In the genomic region with DNA sequence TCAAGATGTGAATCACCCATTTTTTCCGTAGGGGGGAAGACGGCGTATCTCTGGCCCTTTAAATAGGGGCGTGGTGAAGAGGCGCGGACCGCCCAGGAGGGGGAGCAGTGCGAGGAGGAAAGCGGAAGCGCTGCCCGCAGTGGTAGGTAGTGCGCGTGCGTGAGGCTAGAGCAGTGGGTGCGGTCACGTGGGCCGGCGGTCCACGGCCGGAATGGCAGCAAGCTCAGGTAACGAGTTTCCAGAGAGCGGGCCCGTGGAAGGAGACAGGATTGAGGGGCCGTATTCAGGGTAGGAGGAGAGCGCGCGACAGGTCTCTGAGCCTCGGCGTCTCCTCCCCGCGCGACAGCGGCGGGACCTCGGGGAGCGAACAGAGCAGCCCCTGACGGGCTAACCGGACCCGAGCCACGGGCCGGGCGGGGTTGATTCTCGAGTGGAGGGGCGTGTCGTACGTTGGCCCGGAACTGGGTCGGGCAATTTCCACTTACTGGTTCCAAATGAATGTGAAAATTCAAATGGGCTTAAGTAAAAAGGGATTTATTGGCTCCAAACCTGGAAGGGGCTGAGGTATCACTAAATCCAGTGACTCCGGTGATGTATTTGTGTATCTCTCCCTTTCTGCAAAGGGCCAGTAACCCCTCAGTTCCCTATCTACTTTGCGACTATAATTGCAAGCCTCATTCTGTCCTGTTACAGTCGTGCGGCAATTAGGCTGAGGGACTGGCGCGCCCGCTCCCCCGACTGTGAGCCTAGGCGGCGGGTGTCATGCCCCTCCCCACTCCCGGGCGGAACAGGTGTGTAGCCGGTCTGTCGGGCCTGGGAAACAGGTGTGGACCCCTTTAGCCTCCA, we compare ENCODE assay signal across 8 cellular contexts. TPM values are rescaled to one million over a fixed set of nuclear protein-coding genes. Genes with fewer than 3 reads are reported as not detected.
DNase-seq lines count a peak whose midpoint lies in the region; TF ChIP-seq lines count a peak whose summit lies in the region.

A gene with protein sequence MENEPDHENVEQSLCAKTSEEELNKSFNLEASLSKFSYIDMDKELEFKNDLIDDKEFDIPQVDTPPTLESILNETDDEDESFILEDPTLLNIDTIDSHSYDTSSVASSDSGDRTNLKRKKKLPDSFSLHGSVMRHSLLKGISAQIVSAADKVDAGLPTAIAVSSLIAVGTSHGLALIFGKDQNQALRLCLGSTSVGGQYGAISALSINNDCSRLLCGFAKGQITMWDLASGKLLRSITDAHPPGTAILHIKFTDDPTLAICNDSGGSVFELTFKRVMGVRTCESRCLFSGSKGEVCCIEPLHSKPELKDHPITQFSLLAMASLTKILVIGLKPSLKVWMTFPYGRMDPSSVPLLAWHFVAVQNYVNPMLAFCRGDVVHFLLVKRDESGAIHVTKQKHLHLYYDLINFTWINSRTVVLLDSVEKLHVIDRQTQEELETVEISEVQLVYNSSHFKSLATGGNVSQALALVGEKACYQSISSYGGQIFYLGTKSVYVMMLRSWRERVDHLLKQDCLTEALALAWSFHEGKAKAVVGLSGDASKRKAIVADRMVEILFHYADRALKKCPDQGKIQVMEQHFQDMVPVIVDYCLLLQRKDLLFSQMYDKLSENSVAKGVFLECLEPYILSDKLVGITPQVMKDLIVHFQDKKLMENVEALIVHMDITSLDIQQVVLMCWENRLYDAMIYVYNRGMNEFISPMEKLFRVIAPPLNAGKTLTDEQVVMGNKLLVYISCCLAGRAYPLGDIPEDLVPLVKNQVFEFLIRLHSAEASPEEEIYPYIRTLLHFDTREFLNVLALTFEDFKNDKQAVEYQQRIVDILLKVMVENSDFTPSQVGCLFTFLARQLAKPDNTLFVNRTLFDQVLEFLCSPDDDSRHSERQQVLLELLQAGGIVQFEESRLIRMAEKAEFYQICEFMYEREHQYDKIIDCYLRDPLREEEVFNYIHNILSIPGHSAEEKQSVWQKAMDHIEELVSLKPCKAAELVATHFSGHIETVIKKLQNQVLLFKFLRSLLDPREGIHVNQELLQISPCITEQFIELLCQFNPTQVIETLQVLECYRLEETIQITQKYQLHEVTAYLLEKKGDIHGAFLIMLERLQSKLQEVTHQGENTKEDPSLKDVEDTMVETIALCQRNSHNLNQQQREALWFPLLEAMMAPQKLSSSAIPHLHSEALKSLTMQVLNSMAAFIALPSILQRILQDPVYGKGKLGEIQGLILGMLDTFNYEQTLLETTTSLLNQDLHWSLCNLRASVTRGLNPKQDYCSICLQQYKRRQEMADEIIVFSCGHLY (N-terminal part only) (plus strand): TSS at position 168 of the 846 bp plus-strand sequence. CDS start 12,467 bp downstream, outside the sequence.

- no peaks in the 10 kb centered on the region for H3K9me3 Mint-ChIP-seq in neural progenitor cell

- H2AFZ ChIP-seq in neural progenitor cell (replicated peaks): peak within 1 kb of the TSS; percentile 91

- peaks cover 9% of the 10 kb centered on the region for H3K4me1 ChIP-seq in HAP-1
- peaks cover 19% of the 10 kb centered on the region for H3K4me1 ChIP-seq in neural progenitor cell

- H3K27me3 Mint-ChIP-seq in neural progenitor cell (ENCODE audit: insufficient read depth, low read depth): peaks cover 3% of the 10 kb centered on the region

- H3K9me3 ChIP-seq in HAP-1 (no peaks in the 10 kb centered on the region), MG63 (no peaks in the 10 kb centered on the region), neural progenitor cell (ENCODE audit: low read depth) (no peaks in the 10 kb centered on the region)

- no peaks in the 10 kb centered on the region for H4K20me1 ChIP-seq in neural progenitor cell (ENCODE audit: low read depth)

- H3K4me2 ChIP-seq in neural progenitor cell: peak within 1 kb of the TSS; percentile 83

- peak within 1 kb of the TSS; percentile 99 for H3K4me3 Mint-ChIP-seq in neural progenitor cell

- H3K4me3 ChIP-seq in HAP-1 (peak within 1 kb of the TSS; percentile 92), MG63 (peak within 1 kb of the TSS; percentile 89), foreskin fibroblast (ENCODE audit: low read depth in 1 of 2, low read length in 2 of 2) (peak within 1 kb of the TSS; percentile 83 to 85), neural progenitor cell (peak within 1 kb of the TSS; percentile 74)

- peaks cover 13% of the 10 kb centered on the region for H3K4me1 Mint-ChIP-seq in neural progenitor cell

- H3K36me3 Mint-ChIP-seq in neural progenitor cell: peaks cover under 1% of the 10 kb centered on the region

- in situ Hi-C loops in HAP-1 (cut with MboI; ENCODE audit: low sequenced_read_pairs): no loop called here

- no peak within 1 kb of the TSS for H3K27ac ChIP-seq in neural progenitor cell

- peak; percentile 44 for TF ChIP-seq CTCF in foreskin fibroblast (IDR thresholded peaks at IDR 0.05; ENCODE audit: low read depth, low read length)
- peak; percentile 70 for TF ChIP-seq CTCF in neural progenitor cell (IDR thresholded peaks at IDR 0.05)

- peak within 1 kb of the TSS; percentile 5 for H3K9ac ChIP-seq in neural progenitor cell

- H3F3A ChIP-seq in neural progenitor cell (ENCODE audit: low read depth): peaks cover 20% of the 10 kb centered on the region

- peak within 1 kb of the TSS; percentile 96 for H3K27ac Mint-ChIP-seq in neural progenitor cell

- peak; percentile 94 for DNase-seq in GDM1 (lab: John Stamatoyannopoulos, UW)
- DNase-seq in HAP-1 (ENCODE audit: low spot score in 2 of 2): peak; percentile 94 to 98
- DNase-seq in MG63: peak; percentile 96
- peak; percentile 86 for DNase-seq in SHP77 treated with DMSO at 0.1 percent for 48 hours (lab: John Stamatoyannopoulos, UW)
- DNase-seq in activated gamma-delta T cell (lab: John Stamatoyannopoulos, UW): peak; percentile 87
- DNase-seq in foreskin fibroblast: peak; percentile 93 to 98
- DNase-seq in neural progenitor cell (ENCODE audit: low spot score): peak; percentile 96
- peak; percentile 93 for DNase-seq in stromal cell of bone marrow (ENCODE audit: low read depth)

- H3K79me2 ChIP-seq in neural progenitor cell (ENCODE audit: low read depth): peaks cover 23% of the 10 kb centered on the region

- H3K27me3 ChIP-seq in HAP-1 (ENCODE audit: low read depth) (no peaks in the 10 kb centered on the region; the same call in 1 of the 2 replicates), MG63 (no peaks in the 10 kb centered on the region), neural progenitor cell (no peaks in the 10 kb centered on the region)

- H3K36me3 ChIP-seq in HAP-1 (replicated peaks) (no peaks in the 10 kb centered on the region), MG63 (peaks cover 3% of the 10 kb centered on the region), neural progenitor cell (no peaks in the 10 kb centered on the region)

RNA-seq across cellular contexts. Expression of the gene that starts here (rescaled TPM):
- total RNA-seq in MG63 (2014; rRNA removed; shearing (Covaris generic); ENCODE audit: low replicate concordance): 34.6 and 40.1 TPM in 2 replicates
- 49.1 and 93.1 TPM in 2 replicates for total RNA-seq in neural progenitor cell (ENCODE audit: low replicate concordance)
